In the genomic region with DNA sequence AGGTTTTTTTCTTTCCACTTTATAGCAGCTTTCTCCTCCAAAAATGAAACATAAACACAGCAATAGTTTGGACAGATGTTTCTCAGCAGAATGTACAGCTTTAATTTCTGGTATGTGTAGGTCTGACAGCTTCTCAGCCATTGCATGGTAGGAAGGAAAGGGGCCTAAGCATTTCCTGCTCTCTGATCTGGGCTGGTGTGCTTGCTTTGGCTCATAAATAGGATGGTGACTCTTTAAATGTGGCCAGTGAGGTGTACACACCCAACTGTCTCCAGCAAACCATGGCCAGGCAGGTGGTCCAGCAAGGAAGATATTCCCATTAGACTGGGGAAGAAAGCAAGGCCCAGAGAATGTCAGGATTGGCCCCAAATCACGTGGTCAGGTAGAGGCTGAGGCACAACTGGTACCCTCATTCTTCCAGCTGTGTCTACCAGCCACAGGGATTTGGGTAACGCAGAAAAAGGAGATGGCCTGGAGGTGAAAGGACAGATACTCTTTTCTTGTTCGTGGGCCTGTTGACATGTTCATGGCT, we compare ENCODE assay signal across 17 cellular contexts. TPM values are rescaled to one million over a fixed set of nuclear protein-coding genes. Genes with fewer than 3 reads are reported as not detected.
DNase-seq lines count a peak whose midpoint lies in the region; ATAC-seq, FAIRE-seq and TF ChIP-seq lines count a peak whose summit lies in the region.
"Had no signal": no experiment of that assay in that cellular context is flagged by ENCODE, and none has a peak within 500 bp of the region (broad histone marks: within the 10 kb centered on the region; RNA-seq: fewer than 3 reads in every experiment).

No MANE protein-coding gene starts in this region.

- TF ChIP-seq RAD21 in HepG2 (CRISPR knock-in tag; IDR thresholded peaks at IDR 0.05), result no peak

- TF ChIP-seq CTCF in BE2C (IDR thresholded peaks at IDR 0.05; ENCODE audit: low read depth, low read length), result no peak
- no peak for TF ChIP-seq CTCF in H9 (conservative IDR thresholded peaks at IDR 0.05)
- no peak for TF ChIP-seq CTCF in lower leg skin (IDR thresholded peaks at IDR 0.05)
- TF ChIP-seq CTCF in HepG2 (CRISPR knock-in tag; IDR thresholded peaks at IDR 0.05), result no peak
- TF ChIP-seq CTCF in gastrocnemius medialis (IDR thresholded peaks at IDR 0.05 in 4 of 5, conservative IDR thresholded peaks at IDR 0.05 in 1 of 5), result no peak

- TF ChIP-seq EP300 in HepG2 (IDR thresholded peaks at IDR 0.05; ENCODE audit: low read depth in 2 of 2, low read length in 2 of 2) (no peak), HepG2 (CRISPR knock-in tag; IDR thresholded peaks at IDR 0.05; ENCODE audit: borderline replicate concordance) (no peak)

- H3K9me3 ChIP-seq in BE2C (no peaks in the 10 kb centered on the region), H9 (ENCODE audit: control insufficient read depth, low read depth, low read length) (no peaks in the 10 kb centered on the region), adipocyte (ENCODE audit: control insufficient read depth, low read length) (no peaks in the 10 kb centered on the region), HepG2 (ENCODE audit: low read length) (no peaks in the 10 kb centered on the region), gastrocnemius medialis (no peaks in the 10 kb centered on the region)
- H3K9me3 ChIP-seq: body of pancreas had no signal

- H3T11ph ChIP-seq in H9 (ENCODE audit: low read length), result no peak overlapping the region

- H3K14ac ChIP-seq in H9 (ENCODE audit: insufficient read depth, low read length), result no peak overlapping the region

- H2AFZ ChIP-seq in H9 (ENCODE audit: low read length), result no peak overlapping the region
- no peak overlapping the region for H2AFZ ChIP-seq in HepG2 (ENCODE audit: low read length)

- no peak for TF ChIP-seq POLR2A in lower leg skin (IDR thresholded peaks at IDR 0.05)
- no peak for TF ChIP-seq POLR2A in HepG2 (IDR thresholded peaks at IDR 0.05; ENCODE audit: insufficient read depth in 1 of 2, low read depth in 2 of 2, low read length in 2 of 2)
- no peak for TF ChIP-seq POLR2A in gastrocnemius medialis (IDR thresholded peaks at IDR 0.05)

- H3K27ac ChIP-seq in H9 (ENCODE audit: insufficient read length, low read depth, low read length) (no peak overlapping the region), HepG2 (ENCODE audit: extremely low read length, insufficient read depth, low read length) (no peak overlapping the region), gastrocnemius medialis (no peak overlapping the region)
- H3K27ac ChIP-seq: body of pancreas had no signal

- BruUV-seq in HepG2 (replicated peaks; lab: Mats Ljungman, UMichigan), result no TSS peak

- H3K27me3 ChIP-seq in BE2C, result no peaks in the 10 kb centered on the region
- no peaks in the 10 kb centered on the region; the same call in 1 of the 2 replicates for H3K27me3 ChIP-seq in H9 (ENCODE audit: insufficient read depth, low read length)
- H3K27me3 ChIP-seq in adipocyte (replicated peaks; ENCODE audit: control insufficient read depth, insufficient read depth, low read length), result no peaks in the 10 kb centered on the region
- H3K27me3 ChIP-seq in HepG2 (ENCODE audit: control insufficient read depth in 1 of 2, insufficient read depth in 2 of 2, low read length in 2 of 2), result peaks cover 0 to 3% of the 10 kb centered on the region in 2 experiments; a peak in 2 of 5 replicates
- H3K27me3 ChIP-seq in gastrocnemius medialis, result no peaks in the 10 kb centered on the region
- H3K27me3 ChIP-seq: body of pancreas had no signal

- H3K36me3 ChIP-seq in BE2C (no peaks in the 10 kb centered on the region), adipocyte (ENCODE audit: control insufficient read depth, insufficient read depth, low read length, severe bottlenecking) (no peaks in the 10 kb centered on the region), HepG2 (replicated peaks in 1 of 2; ENCODE audit: control insufficient read depth in 1 of 2, insufficient read depth in 2 of 2, low read length in 2 of 2) (no peaks in the 10 kb centered on the region), gastrocnemius medialis (no peaks in the 10 kb centered on the region)

- no peak overlapping the region for H2BK12ac ChIP-seq in H9 (ENCODE audit: insufficient read length, low read depth, low read length)

- H3K9ac ChIP-seq in H9 (ENCODE audit: extremely low read depth, insufficient read length, low read length) (no peak overlapping the region), adipocyte (ENCODE audit: low read length) (no peak overlapping the region), HepG2 (ENCODE audit: insufficient read depth, low read depth, low read length) (no peak overlapping the region)

- in situ Hi-C loops in HepG2 (cut with HindIII; ENCODE audit: extremely low pct_ligation_motif_present, low pct_unique_long_range_greater_than_20kb), result loop anchor here (5.0 kb wide), 1 partner anchor 123 kb away; no protein-coding TSS in a partner anchor
- in situ Hi-C loops in gastrocnemius medialis (cut with MboI; ENCODE audit: low sequenced_read_pairs in 4 of 4), result loop anchor here (5.0 to 10.0 kb wide), 3 partner anchors 73 to 135 kb away; no protein-coding TSS in a partner anchor

- no peak overlapping the region for H2BK15ac ChIP-seq in H9 (ENCODE audit: low read depth, low read length)

- WGBS in H9 (ENCODE audit: extremely low coverage, insufficient read length, low lambda C conversion rate), result no CpG with 5 or more reads among the region's 3 CpGs
- 68 to 91% methylated on average over 3 of the region's 3 CpGs for WGBS in lower leg skin, 2 donors
- 33% methylated on average over 3 of the region's 3 CpGs for WGBS in HepG2 (ENCODE audit: low lambda C conversion rate)

- no peaks in the 10 kb centered on the region for H3K79me1 ChIP-seq in H9 (ENCODE audit: insufficient read depth, low read depth, low read length, poor library complexity, severe bottlenecking)

- no peak overlapping the region for H2BK120ac ChIP-seq in H9 (ENCODE audit: low read depth, low read length, poor library complexity, severe bottlenecking)

- POLR2A ChIA-PET in HepG2 (lab: Yijun Ruan, JAX), result no interaction called here

- no peak for FAIRE-seq in HepG2 (lab: Jason Lieb, UNC)

- H3K4me1 Mint-ChIP-seq in H9, result peaks cover 5 to 12% of the 10 kb centered on the region in 2 experiments

- no peak overlapping the region for H3K4ac ChIP-seq in H9 (ENCODE audit: low read depth, low read length)

- no peak for ATAC-seq in HepG2
- ATAC-seq in gastrocnemius medialis, result no peak
- ATAC-seq: body of pancreas had no signal

- DNase-seq in BE2C (peak; percentile 0), H9 (peak; percentile 8), adipocyte (ENCODE audit: low read depth) (peak; percentile 58), lower leg skin (ENCODE audit: low spot score in 2 of 2) (peak; percentile 10 to 20), HepG2 (ENCODE audit: low spot score) (no peak), gastrocnemius medialis (no peak), ecto neural progenitor cell (ENCODE audit: low spot score) (no peak), CD1c-positive myeloid dendritic cell (ENCODE audit: extremely low spot score) (no peak)
- DNase-seq: activated gamma-delta T cell treated with Interleukin-2 at 50 U/mL for 16 hours; body of pancreas; effector CD4-positive, alpha-beta T cell; Karpas-422; NCI-H1417 treated with DMSO at 0.1 percent for 48 hours; SHP77; T-helper 9 cell had no signal

- no peak overlapping the region for H3K4me2 ChIP-seq in H9 (ENCODE audit: insufficient read depth, insufficient read length, low read length)
- H3K4me2 ChIP-seq in HepG2 (ENCODE audit: low read depth, low read length), result no peak overlapping the region

- no peaks in the 10 kb centered on the region; a peak in 1 of 5 replicates for H3K9me3 Mint-ChIP-seq in H9

- CTCF ChIA-PET in HepG2 (lab: Yijun Ruan, JAX; ENCODE audit: low intra/inter-chr PET ratio, low total read pairs), result no interaction called here

- H3K4me3 ChIP-seq in BE2C (ENCODE audit: low read depth, low read length) (no peak overlapping the region), adipocyte (ENCODE audit: low read length) (no peak overlapping the region), lower leg skin (ENCODE audit: low read depth, poor library complexity, severe bottlenecking) (no peak overlapping the region), HepG2 (replicated peaks in 1 of 3; ENCODE audit: insufficient read depth in 1 of 3, low read depth in 2 of 3, low read length in 3 of 3) (no peak overlapping the region), gastrocnemius medialis (no peak overlapping the region)
- H3K4me3 ChIP-seq: body of pancreas, lung had no signal

- no peak overlapping the region for H2BK5ac ChIP-seq in H9 (ENCODE audit: insufficient read length, low read length)

- no peak overlapping the region for H2AK5ac ChIP-seq in H9 (ENCODE audit: insufficient read length, low read length)

- no peaks in the 10 kb centered on the region for H3K27me3 Mint-ChIP-seq in H9 (ENCODE audit: low read depth)

- no peak overlapping the region for H4K5ac ChIP-seq in H9 (ENCODE audit: insufficient read length, low read depth, low read length)

- peaks cover 0 to 2% (median 0%) of the 10 kb centered on the region in 3 experiments; a peak in 1 of 7 replicates for H3K36me3 Mint-ChIP-seq in H9 (ENCODE audit: insufficient read depth in 1 of 3, low read depth in 3 of 3)

- no peak overlapping the region for H3K23ac ChIP-seq in H9 (ENCODE audit: insufficient read length, low read depth, low read length)

- H3K4me1 ChIP-seq in BE2C (peaks cover 6% of the 10 kb centered on the region; the same call in 1 of the 2 replicates), H9 (ENCODE audit: insufficient read depth, low read length) (no peaks in the 10 kb centered on the region), adipocyte (ENCODE audit: control insufficient read depth, insufficient read depth, low read length) (peaks cover 12% of the 10 kb centered on the region), HepG2 (ENCODE audit: insufficient read depth, low read length) (peaks cover 10% of the 10 kb centered on the region), gastrocnemius medialis (no peaks in the 10 kb centered on the region)
- H3K4me1 ChIP-seq: body of pancreas had no signal

- H4K91ac ChIP-seq in H9 (ENCODE audit: insufficient read length, low read depth, low read length), result no peak overlapping the region

- no peak overlapping the region for H4K8ac ChIP-seq in H9 (replicated peaks; ENCODE audit: insufficient read length, low read depth, low read length)

- H3K56ac ChIP-seq in H9 (ENCODE audit: insufficient read length, low read depth, low read length), result no peak overlapping the region

- no peaks in the 10 kb centered on the region for H4K20me1 ChIP-seq in H9 (ENCODE audit: control insufficient read depth, insufficient read depth, insufficient read length)
- no peaks in the 10 kb centered on the region for H4K20me1 ChIP-seq in HepG2 (ENCODE audit: insufficient read depth, low read length)

- H3K4me3 Mint-ChIP-seq in H9, result no peak overlapping the region

- H3K79me2 ChIP-seq in H9 (ENCODE audit: insufficient read depth, low read length) (no peaks in the 10 kb centered on the region), HepG2 (ENCODE audit: insufficient read depth, low read length) (no peaks in the 10 kb centered on the region)

- no peak overlapping the region; a peak in 1 of 7 replicates for H3K27ac Mint-ChIP-seq in H9

- H3K18ac ChIP-seq in H9 (ENCODE audit: insufficient read length, low read depth, low read length), result no peak overlapping the region

- H3K23me2 ChIP-seq in H9 (ENCODE audit: insufficient read length, low read depth, low read length, poor library complexity, severe bottlenecking), result no peaks in the 10 kb centered on the region

- H2BK20ac ChIP-seq in H9 (ENCODE audit: low read depth, low read length, poor library complexity, severe bottlenecking), result no peak overlapping the region

- intact Hi-C loops in lower leg skin (cut with DNase I; ENCODE audit: low total_unique reads), result loop anchor here (5.0 to 10.0 kb wide), 3 partner anchors 68 to 125 kb away; no protein-coding TSS in a partner anchor
- intact Hi-C loops in HepG2 (cut with micrococcal nuclease; ENCODE audit: unreplicated experiment), result no loop called here
- intact Hi-C loops in gastrocnemius medialis (cut with DNase I; ENCODE audit: low total_unique reads), result no loop called here

RNA-seq across cellular contexts. Expression of gene ITGA11, which starts 52.1 kb away (rescaled TPM):
- 3.9 TPM for polyA plus RNA-seq in BE2C (2012; ENCODE audit: insufficient read depth, insufficient read length, low read depth)
- 0.07 TPM in 1 of 2 replicates, not detected in the other for total RNA-seq in H9 (2021)
- 1 to 10 TPM in 2 of 4 donors, under 1 TPM in 2; 0.51 to 3.5 (median 2.0) TPM for total RNA-seq in lower leg skin
- not detected in 2 replicates for total RNA-seq in HepG2 (2016; rRNA removed; fragmentation: Illumina TruSeq; extraction: Trizol)
- not detected in 2 replicates for total RNA-seq in HepG2 (2016; cell fraction: cytosol; rRNA removed; fragmentation: Illumina TruSeq; extraction: Trizol; ENCODE audit: low read depth)
- not detected in 2 replicates for total RNA-seq in HepG2 (2016; cell fraction: insoluble cytoplasmic fraction; rRNA removed; fragmentation: Illumina TruSeq; extraction: Trizol)
- not detected in 2 replicates for total RNA-seq in HepG2 (2016; cell fraction: membrane; rRNA removed; fragmentation: Illumina TruSeq; extraction: Trizol)
- 0.03 TPM in 1 of 2 replicates, not detected in the other for total RNA-seq in HepG2 (2016; cell fraction: nucleus; rRNA removed; fragmentation: Illumina TruSeq; extraction: Trizol)
- polyA plus RNA-seq in HepG2 (2011; rRNA removed), result not detected in 2 replicates
- polyA plus RNA-seq in HepG2 (2011; cell fraction: cytosol; rRNA removed), result not detected in 2 replicates
- polyA plus RNA-seq in HepG2 (2011; cell fraction: nucleus; rRNA removed), result 0.02 TPM in 2 replicates
- polyA plus RNA-seq in HepG2 (2012), result 0.01 TPM in 1 of 2 replicates, not detected in the other
- not detected in 2 replicates for polyA plus RNA-seq in HepG2 (2016; cell fraction: cytosol; fragmentation: Illumina TruSeq; extraction: Trizol; ENCODE audit: low read depth)
- polyA plus RNA-seq in HepG2 (2016; cell fraction: insoluble cytoplasmic fraction; fragmentation: Illumina TruSeq; extraction: Trizol; ENCODE audit: low read depth), result not detected in 2 replicates
- not detected in 2 replicates for polyA plus RNA-seq in HepG2 (2016; cell fraction: membrane; fragmentation: Illumina TruSeq; extraction: Trizol; ENCODE audit: low read depth)
- not detected in 2 replicates for polyA plus RNA-seq in HepG2 (2016; cell fraction: nucleus; fragmentation: Illumina TruSeq; extraction: Trizol; ENCODE audit: insufficient read depth, low read depth)
- not detected in 2 replicates for polyA minus RNA-seq in HepG2 (2011; rRNA and poly(A)+ RNA removed; ENCODE audit: low replicate concordance)
- not detected in 2 replicates for polyA minus RNA-seq in HepG2 (2011; cell fraction: cytosol; rRNA and poly(A)+ RNA removed)
- polyA minus RNA-seq in HepG2 (2011; cell fraction: nucleus; rRNA and poly(A)+ RNA removed), result 0.12 TPM in 1 of 2 replicates, not detected in the other
- total RNA-seq in gastrocnemius medialis, result 10 to 100 TPM in 1 of 4 donors, 1 to 10 TPM in 3; 1.5 to 12.0 (median 2.5) TPM
- polyA plus RNA-seq: neural cell had no signal

Comparison
In these comparisons a context has a peak if more than half of its experiments do, and no peak if none do; other contexts are left out.
1. DNase-seq: peak in BE2C (single experiment), H9 (single experiment), adipocyte (single experiment) and lower leg skin (2 of 2); none in HepG2 (single experiment), gastrocnemius medialis (0 of 2), ecto neural progenitor cell (single experiment) and CD1c-positive myeloid dendritic cell (single experiment).